In genomic region chr3:141875374-141875892, GRCh38 we compare ENCODE assay signal across 8 cellular contexts. TPM values are rescaled to one million over a fixed set of nuclear protein-coding genes. Genes with fewer than 3 reads are reported as not detected.
DNase-seq lines count a peak whose midpoint lies in the region; ATAC-seq and TF ChIP-seq lines count a peak whose summit lies in the region.

No MANE protein-coding gene starts in this region.

- peak overlapping the region; percentile 84 for H3K4me3 ChIP-seq in coronary artery

- DNase-seq in AG09319 (ENCODE audit: extremely low read depth, low read depth) (peak; percentile 38), NCI-H526 treated with DMSO at 0.1 percent for 48 hours (lab: John Stamatoyannopoulos, UW) (peak; percentile 87), coronary artery (ENCODE audit: low spot score) (peak; percentile 93), left lobe of liver (ENCODE audit: low spot score) (peak; percentile 78)
- peak; percentile 81 for DNase-seq in activated CD4-positive, alpha-beta T cell treated with anti-CD3 and anti-CD28 coated beads, Interleukin-2, amount 50 U/mL, for 1 hour
- peak; percentile 77 for DNase-seq in stimulated activated CD4-positive, alpha-beta T cell treated with anti-CD3 and anti-CD28 coated beads, Interleukin-2, amount 100 ng/mL, for 4 hours (ENCODE audit: low read depth)

- H3K27ac ChIP-seq in coronary artery, result peak overlapping the region; percentile 98 to 99

- TF ChIP-seq CTCF in AG09319 (IDR thresholded peaks at IDR 0.05; ENCODE audit: low read depth, low read length) (peak; percentile 90), coronary artery (IDR thresholded peaks at IDR 0.05) (peak; percentile 65)

- peak; percentile 49 for ATAC-seq in GM19324 (IDR thresholded peaks at IDR 0.05; ENCODE audit: low FRiP score, unreplicated experiment)
- peak; percentile 56 for ATAC-seq in HG03460 (IDR thresholded peaks at IDR 0.05; ENCODE audit: unreplicated experiment)
- peak; percentile 84 for ATAC-seq in left lobe of liver

RNA-seq across cellular contexts. Expression of gene ATP1B3, which starts 1.0 kb away (rescaled TPM):
- 4.4 TPM for total RNA-seq in left lobe of liver

Comparison
In these comparisons a context has a peak if more than half of its experiments do, and no peak if none do; other contexts are left out.
1. Peak in every context shown above with its lines: DNase-seq, ATAC-seq, H3K4me3 ChIP-seq and H3K27ac ChIP-seq.
2. DNase-seq: peak in every context shown above with its lines; median percentile 93 in coronary artery; 87 in NCI-H526 treated with DMSO at 0.1 percent for 48 hours; 81 in activated CD4-positive, alpha-beta T cell treated with anti-CD3 and anti-CD28 coated beads, Interleukin-2, amount 50 U/mL, for 1 hour; 78 in left lobe of liver; 77 in stimulated activated CD4-positive, alpha-beta T cell treated with anti-CD3 and anti-CD28 coated beads, Interleukin-2, amount 100 ng/mL, for 4 hours; 38 in AG09319.